Comparison of ENCODE assay signal across 3 cellular contexts in genomic region chr4:102993985-102994384, GRCh38. TPM values are rescaled to one million over a fixed set of nuclear protein-coding genes. Genes with fewer than 3 reads are reported as not detected.
"Had no signal": no experiment of that assay in that cellular context is flagged by ENCODE, and none has a peak within 500 bp of the region (broad histone marks: within the 10 kb centered on the region; RNA-seq: fewer than 3 reads in every experiment).

No MANE protein-coding gene starts in this region.

RNA-seq across cellular contexts. Expression of gene SLC9B1, which starts 25.5 kb away (rescaled TPM):
- total RNA-seq: GM23248, H4, H7 had no signal
